Comparison of ENCODE assay signal across 33 cellular contexts in genomic region chr2:185757356-185757755, GRCh38. TPM values are rescaled to one million over a fixed set of nuclear protein-coding genes. Genes with fewer than 3 reads are reported as not detected.
DNase-seq lines count a peak whose midpoint lies in the region; ATAC-seq, FAIRE-seq and TF ChIP-seq lines count a peak whose summit lies in the region.
"Had no signal": no experiment of that assay in that cellular context is flagged by ENCODE, and none has a peak within 500 bp of the region (broad histone marks: within the 10 kb centered on the region; RNA-seq: fewer than 3 reads in every experiment).

No MANE protein-coding gene starts in this region.

- H3K9ac ChIP-seq in HepG2 (ENCODE audit: insufficient read depth, low read depth, low read length) = no peak overlapping the region
- H3K9ac ChIP-seq: GM23248, KMS-11 had no signal

- no peak overlapping the region for H3K4me3 Mint-ChIP-seq in activated T-helper 17 cell treated with anti-CD3 and anti-CD28 coated beads, Interleukin-2, amount 50 U/mL, for 72 hours
- H3K4me3 Mint-ChIP-seq in stimulated activated effector memory CD8-positive, alpha-beta T cell treated with anti-CD3 and anti-CD28 coated beads, Interleukin-12 subunit alpha, Interleukin-12 subunit beta, amount 100 ng/mL, for 72 hours = no peak overlapping the region
- no peak overlapping the region for H3K4me3 Mint-ChIP-seq in progenitor cell of endocrine pancreas (ENCODE audit: low read depth)
- H3K4me3 Mint-ChIP-seq: activated CD8-positive, alpha-beta T cell treated with anti-CD3 and anti-CD28 coated beads for 36 hours; CD4-positive, CD25-positive, alpha-beta regulatory T cell; nephron; stimulated activated naive CD8-positive, alpha-beta T cell treated with anti-CD3 and anti-CD28 coated beads, Interleukin-15, Interleukin-2, amounts not matched to agents 100 ng/mL and 50 ng/mL, for 24 hours had no signal

- no peak for TF ChIP-seq EP300 in HepG2 (IDR thresholded peaks at IDR 0.05; ENCODE audit: low read depth in 2 of 2, low read length in 2 of 2)
- no peak for TF ChIP-seq EP300 in HepG2 (CRISPR knock-in tag; IDR thresholded peaks at IDR 0.05; ENCODE audit: borderline replicate concordance)

- H4K20me1 ChIP-seq in HepG2 (ENCODE audit: insufficient read depth, low read length) = no peaks in the 10 kb centered on the region

- H3K4me1 ChIP-seq in HepG2 (ENCODE audit: insufficient read depth, low read length) (no peaks in the 10 kb centered on the region), right lobe of liver (no peaks in the 10 kb centered on the region)
- H3K4me1 ChIP-seq: A549 had no signal

- H3K27ac ChIP-seq in HepG2 (ENCODE audit: extremely low read length, insufficient read depth, low read length) (no peak overlapping the region), right lobe of liver (no peak overlapping the region)
- H3K27ac ChIP-seq: A549, GM23248, hepatocyte, KMS-11 had no signal

- no peak overlapping the region for H3K4me2 ChIP-seq in HepG2 (ENCODE audit: low read depth, low read length)
- H3K4me2 ChIP-seq: A549, hepatocyte, KMS-11 had no signal

- intact Hi-C loops in HepG2 (cut with micrococcal nuclease; ENCODE audit: unreplicated experiment) = no loop called here
- intact Hi-C loops in right lobe of liver (cut with DNase I) = no loop called here

- H3K27me3 ChIP-seq in HepG2 (ENCODE audit: control insufficient read depth in 1 of 2, insufficient read depth in 2 of 2, low read length in 2 of 2) (no peaks in the 10 kb centered on the region; a peak in 1 of 5 replicates), right lobe of liver (no peaks in the 10 kb centered on the region)
- H3K27me3 ChIP-seq: hepatocyte had no signal

- ATAC-seq in HepG2 = no peak
- ATAC-seq in right lobe of liver = no peak
- peak; percentile 23 for ATAC-seq in activated T-helper 17 cell treated with anti-CD3 and anti-CD28 coated beads, Interleukin-2, amount 50 U/mL, for 72 hours (replicated peaks)
- peak; percentile 51 for ATAC-seq in stimulated activated effector memory CD8-positive, alpha-beta T cell treated with anti-CD3 and anti-CD28 coated beads, Interleukin-12 subunit alpha, Interleukin-12 subunit beta, amount 100 ng/mL, for 72 hours
- ATAC-seq: A549; activated CD8-positive, alpha-beta T cell treated with anti-CD3 and anti-CD28 coated beads for 36 hours; left cardiac atrium; Panc1 had no signal

- CTCF ChIA-PET in HepG2 (lab: Yijun Ruan, JAX; ENCODE audit: low intra/inter-chr PET ratio, low total read pairs) = no interaction called here

- H3K27ac Mint-ChIP-seq in activated T-helper 17 cell treated with anti-CD3 and anti-CD28 coated beads, Interleukin-2, amount 50 U/mL, for 72 hours = no peak overlapping the region
- H3K27ac Mint-ChIP-seq in stimulated activated effector memory CD8-positive, alpha-beta T cell treated with anti-CD3 and anti-CD28 coated beads, Interleukin-12 subunit alpha, Interleukin-12 subunit beta, amount 100 ng/mL, for 72 hours = no peak overlapping the region
- H3K27ac Mint-ChIP-seq in progenitor cell of endocrine pancreas = no peak overlapping the region
- H3K27ac Mint-ChIP-seq: activated CD8-positive, alpha-beta T cell treated with anti-CD3 and anti-CD28 coated beads for 36 hours; activated naive CD4-positive, alpha-beta T cell treated with anti-CD3 and anti-CD28 coated beads, Interleukin-2, amount 50 U/mL, for 72 hours; CD4-positive, CD25-positive, alpha-beta regulatory T cell; nephron; stimulated activated naive CD8-positive, alpha-beta T cell treated with anti-CD3 and anti-CD28 coated beads, Interleukin-15, Interleukin-2, amounts not matched to agents 100 ng/mL and 50 ng/mL, for 24 hours had no signal

- TF ChIP-seq CTCF in HepG2 (CRISPR knock-in tag; IDR thresholded peaks at IDR 0.05) = no peak
- TF ChIP-seq CTCF in right lobe of liver (IDR thresholded peaks at IDR 0.05) = no peak
- TF ChIP-seq CTCF in progenitor cell of endocrine pancreas (IDR thresholded peaks at IDR 0.05; ENCODE audit: unreplicated experiment) = no peak

- no peaks in the 10 kb centered on the region for H3K27me3 Mint-ChIP-seq in activated T-helper 17 cell treated with anti-CD3 and anti-CD28 coated beads, Interleukin-2, amount 50 U/mL, for 72 hours
- no peaks in the 10 kb centered on the region for H3K27me3 Mint-ChIP-seq in progenitor cell of endocrine pancreas
- H3K27me3 Mint-ChIP-seq: activated CD8-positive, alpha-beta T cell treated with anti-CD3 and anti-CD28 coated beads for 36 hours; CD4-positive, CD25-positive, alpha-beta regulatory T cell; stimulated activated naive CD8-positive, alpha-beta T cell treated with anti-CD3 and anti-CD28 coated beads, Interleukin-15, Interleukin-2, amounts not matched to agents 100 ng/mL and 50 ng/mL, for 24 hours had no signal

- no peak for FAIRE-seq in HepG2 (lab: Jason Lieb, UNC)
- FAIRE-seq: A549, GM19239, small intestine had no signal

- no TSS peak for BruUV-seq in HepG2 (replicated peaks; lab: Mats Ljungman, UMichigan)

- H3K36me3 ChIP-seq in HepG2 (replicated peaks in 1 of 2; ENCODE audit: control insufficient read depth in 1 of 2, insufficient read depth in 2 of 2, low read length in 2 of 2) = no peaks in the 10 kb centered on the region
- no peaks in the 10 kb centered on the region for H3K36me3 ChIP-seq in right lobe of liver

- peaks cover 13% of the 10 kb centered on the region for H3K9me3 Mint-ChIP-seq in activated T-helper 17 cell treated with anti-CD3 and anti-CD28 coated beads, Interleukin-2, amount 50 U/mL, for 72 hours
- H3K9me3 Mint-ChIP-seq in stimulated activated effector memory CD8-positive, alpha-beta T cell treated with anti-CD3 and anti-CD28 coated beads, Interleukin-12 subunit alpha, Interleukin-12 subunit beta, amount 100 ng/mL, for 72 hours = peaks cover 7% of the 10 kb centered on the region
- H3K9me3 Mint-ChIP-seq in progenitor cell of endocrine pancreas (ENCODE audit: low read depth) = no peaks in the 10 kb centered on the region

- in situ Hi-C loops in HepG2 (cut with HindIII; ENCODE audit: extremely low pct_ligation_motif_present, low pct_unique_long_range_greater_than_20kb) = no loop called here

- no peaks in the 10 kb centered on the region for H3K36me3 Mint-ChIP-seq in activated T-helper 17 cell treated with anti-CD3 and anti-CD28 coated beads, Interleukin-2, amount 50 U/mL, for 72 hours (ENCODE audit: low read depth)
- H3K36me3 Mint-ChIP-seq in stimulated activated effector memory CD8-positive, alpha-beta T cell treated with anti-CD3 and anti-CD28 coated beads, Interleukin-12 subunit alpha, Interleukin-12 subunit beta, amount 100 ng/mL, for 72 hours = no peaks in the 10 kb centered on the region
- H3K36me3 Mint-ChIP-seq in progenitor cell of endocrine pancreas (ENCODE audit: insufficient read depth) = peaks cover 5% of the 10 kb centered on the region
- H3K36me3 Mint-ChIP-seq: activated naive CD4-positive, alpha-beta T cell treated with anti-CD3 and anti-CD28 coated beads, Interleukin-2, amount 50 U/mL, for 72 hours; CD4-positive, CD25-positive, alpha-beta regulatory T cell had no signal

- no peaks in the 10 kb centered on the region for H3K4me1 Mint-ChIP-seq in activated T-helper 17 cell treated with anti-CD3 and anti-CD28 coated beads, Interleukin-2, amount 50 U/mL, for 72 hours
- H3K4me1 Mint-ChIP-seq in stimulated activated effector memory CD8-positive, alpha-beta T cell treated with anti-CD3 and anti-CD28 coated beads, Interleukin-12 subunit alpha, Interleukin-12 subunit beta, amount 100 ng/mL, for 72 hours = no peaks in the 10 kb centered on the region
- H3K4me1 Mint-ChIP-seq in progenitor cell of endocrine pancreas (ENCODE audit: low read depth) = no peaks in the 10 kb centered on the region
- H3K4me1 Mint-ChIP-seq: CD4-positive, CD25-positive, alpha-beta regulatory T cell; nephron had no signal

- DNase-seq in HepG2 (ENCODE audit: low spot score) (no peak), right lobe of liver (no peak), fibroblast of gingiva (ENCODE audit: low read depth) (peak; percentile 2), ureter (ENCODE audit: low spot score) (no peak), progenitor cell of endocrine pancreas (ENCODE audit: low spot score, unreplicated experiment) (no peak), foreskin melanocyte (no peak)
- DNase-seq in stimulated activated effector memory CD8-positive, alpha-beta T cell treated with anti-CD3 and anti-CD28 coated beads, Interleukin-12 subunit alpha, Interleukin-12 subunit beta, amount 100 ng/mL, for 72 hours (ENCODE audit: low spot score in 2 of 2) = no peak
- DNase-seq: activated CD4-positive, alpha-beta T cell treated with anti-CD3 and anti-CD28 coated beads for 1 hour; activated CD8-positive, alpha-beta T cell treated with anti-CD3 and anti-CD28 coated beads for 36 hours; AML-193; anterior cingulate cortex; caudate nucleus; CD4-positive, CD25-positive, alpha-beta regulatory T cell; cortex of kidney; effector memory CD4-positive, alpha-beta T cell; erythroblast; GM23248; left cardiac atrium; NCI-H1417; NCI-H2081; NCI-H226; NCI-H69; SHP77 treated with DMSO at 0.1 percent for 48 hours; small intestine had no signal

- H3K4me3 ChIP-seq in HepG2 (replicated peaks in 1 of 3; ENCODE audit: insufficient read depth in 1 of 3, low read depth in 2 of 3, low read length in 3 of 3) = no peak overlapping the region
- H3K4me3 ChIP-seq in right lobe of liver = no peak overlapping the region
- H3K4me3 ChIP-seq: A549, GM23248, hepatocyte had no signal

- H3K9me3 ChIP-seq in HepG2 (ENCODE audit: low read length) (no peaks in the 10 kb centered on the region), right lobe of liver (no peaks in the 10 kb centered on the region)
- H3K9me3 ChIP-seq: A549 had no signal

- no peak for TF ChIP-seq RAD21 in HepG2 (CRISPR knock-in tag; IDR thresholded peaks at IDR 0.05)

- H2AFZ ChIP-seq in HepG2 (ENCODE audit: low read length) = no peak overlapping the region
- H2AFZ ChIP-seq: GM23248, hepatocyte had no signal

- POLR2A ChIA-PET in HepG2 (lab: Yijun Ruan, JAX) = no interaction called here

- no peaks in the 10 kb centered on the region for H3K79me2 ChIP-seq in HepG2 (ENCODE audit: insufficient read depth, low read length)
- H3K79me2 ChIP-seq: hepatocyte had no signal

- TF ChIP-seq POLR2A in HepG2 (IDR thresholded peaks at IDR 0.05; ENCODE audit: insufficient read depth in 1 of 2, low read depth in 2 of 2, low read length in 2 of 2) (no peak), right lobe of liver (IDR thresholded peaks at IDR 0.05) (no peak)

RNA-seq across cellular contexts. Expression of gene FSIP2, which starts 18.8 kb away (rescaled TPM):
- 0.04 and 0.07 TPM in 2 replicates for total RNA-seq in HepG2 (2016; rRNA removed; fragmentation: Illumina TruSeq; extraction: Trizol)
- not detected in 2 replicates for total RNA-seq in HepG2 (2016; cell fraction: cytosol; rRNA removed; fragmentation: Illumina TruSeq; extraction: Trizol; ENCODE audit: low read depth)
- total RNA-seq in HepG2 (2016; cell fraction: insoluble cytoplasmic fraction; rRNA removed; fragmentation: Illumina TruSeq; extraction: Trizol) = 0.04 and 0.09 TPM in 2 replicates
- total RNA-seq in HepG2 (2016; cell fraction: membrane; rRNA removed; fragmentation: Illumina TruSeq; extraction: Trizol) = 0.06 TPM in 1 of 2 replicates, not detected in the other
- 0.12 and 0.19 TPM in 2 replicates for total RNA-seq in HepG2 (2016; cell fraction: nucleus; rRNA removed; fragmentation: Illumina TruSeq; extraction: Trizol)
- 0.01 TPM in 1 of 2 replicates, not detected in the other for polyA plus RNA-seq in HepG2 (2011; rRNA removed)
- polyA plus RNA-seq in HepG2 (2011; cell fraction: cytosol; rRNA removed) = not detected in 2 replicates
- 0.03 TPM in 1 of 2 replicates, not detected in the other for polyA plus RNA-seq in HepG2 (2011; cell fraction: nucleus; rRNA removed)
- polyA plus RNA-seq in HepG2 (2012) = 0.51 and 0.67 TPM in 2 replicates
- not detected in 2 replicates for polyA plus RNA-seq in HepG2 (2016; cell fraction: cytosol; fragmentation: Illumina TruSeq; extraction: Trizol; ENCODE audit: low read depth)
- 0.03 and 0.04 TPM in 2 replicates for polyA plus RNA-seq in HepG2 (2016; cell fraction: insoluble cytoplasmic fraction; fragmentation: Illumina TruSeq; extraction: Trizol; ENCODE audit: low read depth)
- polyA plus RNA-seq in HepG2 (2016; cell fraction: membrane; fragmentation: Illumina TruSeq; extraction: Trizol; ENCODE audit: low read depth) = not detected in 2 replicates
- polyA plus RNA-seq in HepG2 (2016; cell fraction: nucleus; fragmentation: Illumina TruSeq; extraction: Trizol; ENCODE audit: insufficient read depth, low read depth) = 0.21 and 0.33 TPM in 2 replicates
- polyA minus RNA-seq in HepG2 (2011; rRNA and poly(A)+ RNA removed; ENCODE audit: low replicate concordance) = not detected in 2 replicates
- polyA minus RNA-seq in HepG2 (2011; cell fraction: cytosol; rRNA and poly(A)+ RNA removed) = not detected in 2 replicates
- polyA minus RNA-seq in HepG2 (2011; cell fraction: nucleus; rRNA and poly(A)+ RNA removed) = 0.77 and 1.4 TPM in 2 replicates
- under 1 TPM; 0.06 to 0.19 (median 0.11) TPM for total RNA-seq in right lobe of liver
- total RNA-seq in activated T-helper 17 cell treated with anti-CD3 and anti-CD28 coated beads, Interleukin-2, amount 50 U/mL, for 72 hours = under 1 TPM; 0.30 to 0.32 TPM
- total RNA-seq in ureter = 5.8 TPM
- 19.4 and 26.8 TPM in 2 replicates for total RNA-seq in progenitor cell of endocrine pancreas
- total RNA-seq: GM23248 had no signal
- polyA plus RNA-seq: GM23248 had no signal

Comparison
In these comparisons a context has a peak if more than half of its experiments do, and no peak if none do; other contexts are left out.
1. ATAC-seq: peak in activated T-helper 17 cell treated with anti-CD3 and anti-CD28 coated beads, Interleukin-2, amount 50 U/mL, for 72 hours (single experiment) and stimulated activated effector memory CD8-positive, alpha-beta T cell treated with anti-CD3 and anti-CD28 coated beads, Interleukin-12 subunit alpha, Interleukin-12 subunit beta, amount 100 ng/mL, for 72 hours (single experiment); none in HepG2 (single experiment) and right lobe of liver (0 of 4).